In the genomic region with DNA sequence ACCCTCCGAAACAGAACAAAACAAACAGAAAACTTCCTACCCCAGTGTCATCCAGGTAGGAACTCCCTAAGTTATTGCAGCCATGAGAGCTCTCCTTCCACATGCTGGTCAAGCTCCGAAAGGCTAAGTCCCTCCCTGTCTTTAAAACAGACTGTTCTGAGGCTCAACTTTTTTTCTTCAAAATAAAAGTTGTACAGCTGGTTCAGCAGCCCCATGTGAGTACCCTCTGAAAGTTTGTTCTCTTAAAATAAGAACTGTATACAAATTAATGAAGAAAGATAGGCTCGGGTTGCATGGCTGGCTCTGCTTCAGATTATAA, we compare ENCODE assay signal across 9 cellular contexts. TPM values are rescaled to one million over a fixed set of nuclear protein-coding genes. Genes with fewer than 3 reads are reported as not detected.
DNase-seq lines count a peak whose midpoint lies in the region; ATAC-seq and TF ChIP-seq lines count a peak whose summit lies in the region.
"Had no signal": no experiment of that assay in that cellular context is flagged by ENCODE, and none has a peak within 500 bp of the region (broad histone marks: within the 10 kb centered on the region; RNA-seq: fewer than 3 reads in every experiment).

A gene (minus strand): TSS at position 122 of the 319 bp plus-strand sequence.

- DNase-seq in LHCN-M2 (ENCODE audit: low read depth) (peak; percentile 18), mucosa of gallbladder (ENCODE audit: low spot score) (no peak), glutamatergic neuron (no peak), Caco-2 (no peak), cortex of kidney (lab: John Stamatoyannopoulos, UW) (no peak)
- DNase-seq: hypothalamus had no signal

- H3K4me1 ChIP-seq in esophagus (ENCODE audit: control insufficient read depth in 2 of 2, insufficient read depth in 2 of 2, low read length in 1 of 2) (no peaks in the 10 kb centered on the region), Caco-2 (no peaks in the 10 kb centered on the region)

- H3K27me3 Mint-ChIP-seq in glutamatergic neuron (ENCODE audit: unreplicated experiment) (no peaks in the 10 kb centered on the region), Caco-2 (ENCODE audit: insufficient read depth, unreplicated experiment) (no peaks in the 10 kb centered on the region)

- H3K27ac ChIP-seq in esophagus (ENCODE audit: low read depth in 2 of 2, low read length in 1 of 2), result peak within 1 kb of the TSS; percentile 42 to 47
- H3K27ac ChIP-seq in temporal lobe (ENCODE audit: low read depth, low read length), result no peak within 1 kb of the TSS

- intact Hi-C loops in Caco-2 (cut with micrococcal nuclease; ENCODE audit: unreplicated experiment), result no loop called here

- H3K27ac Mint-ChIP-seq in glutamatergic neuron (ENCODE audit: unreplicated experiment) (no peak within 1 kb of the TSS), Caco-2 (ENCODE audit: unreplicated experiment) (no peak within 1 kb of the TSS)

- H3K4me3 ChIP-seq in esophagus (ENCODE audit: low read depth in 1 of 2, low read length in 2 of 2) (peak within 1 kb of the TSS; percentile 24 to 31), Caco-2 (ENCODE audit: low read depth, low read length) (no peak within 1 kb of the TSS)

- POLR2A ChIA-PET in Caco-2 (lab: Charles Lee), result no interaction called here

- H3K9me3 ChIP-seq in esophagus (ENCODE audit: control insufficient read depth in 2 of 2, insufficient read depth in 1 of 2, low read depth in 1 of 2, low read length in 1 of 2) (no peaks in the 10 kb centered on the region), Caco-2 (no peaks in the 10 kb centered on the region)

- no TSS peak for BruUV-seq in Caco-2 (replicated peaks; lab: Mats Ljungman, UMichigan)

- TF ChIP-seq CTCF in glutamatergic neuron (IDR thresholded peaks at IDR 0.05; ENCODE audit: partially characterized antibody, unreplicated experiment), result no peak
- TF ChIP-seq CTCF in Caco-2 (IDR thresholded peaks at IDR 0.05; ENCODE audit: insufficient read depth in 1 of 2, low read depth in 1 of 2, low read length in 1 of 2, severe bottlenecking in 1 of 2, unreplicated experiment in 1 of 2), result no peak

- no peaks in the 10 kb centered on the region for H3K36me3 Mint-ChIP-seq in glutamatergic neuron (ENCODE audit: unreplicated experiment)
- no peaks in the 10 kb centered on the region for H3K36me3 Mint-ChIP-seq in Caco-2 (ENCODE audit: insufficient read depth, unreplicated experiment)

- H3K9me3 Mint-ChIP-seq in glutamatergic neuron (ENCODE audit: unreplicated experiment) (no peaks in the 10 kb centered on the region), Caco-2 (ENCODE audit: unreplicated experiment) (no peaks in the 10 kb centered on the region)

- no peak for ATAC-seq in HG03442 (IDR thresholded peaks at IDR 0.05; ENCODE audit: unreplicated experiment)

- no peaks in the 10 kb centered on the region for H3K27me3 ChIP-seq in esophagus (ENCODE audit: control insufficient read depth in 1 of 2, insufficient read depth in 2 of 2, low read length in 2 of 2)
- H3K27me3 ChIP-seq in Caco-2 (replicated peaks; ENCODE audit: control insufficient read depth, insufficient read depth, low read length), result no peaks in the 10 kb centered on the region

- CTCF ChIA-PET in Caco-2 (lab: Charles Lee), result no interaction called here

- WGBS in esophagus, 2 donors, result 16 to 22% methylated on average over 3 of the region's 3 CpGs

- H3K4me3 Mint-ChIP-seq in glutamatergic neuron (ENCODE audit: unreplicated experiment), result no peak within 1 kb of the TSS
- H3K4me3 Mint-ChIP-seq in Caco-2 (ENCODE audit: unreplicated experiment), result no peak within 1 kb of the TSS

- H3K36me3 ChIP-seq in esophagus (ENCODE audit: control insufficient read depth in 2 of 2, insufficient read depth in 2 of 2, low read length in 1 of 2), result no peaks in the 10 kb centered on the region
- H3K36me3 ChIP-seq in Caco-2 (ENCODE audit: control insufficient read depth, insufficient read depth, low read length), result no peaks in the 10 kb centered on the region

- H3K4me1 Mint-ChIP-seq in glutamatergic neuron (ENCODE audit: low read depth, unreplicated experiment) (no peaks in the 10 kb centered on the region), Caco-2 (ENCODE audit: low read depth, unreplicated experiment) (no peaks in the 10 kb centered on the region)

RNA-seq across cellular contexts. Expression of the gene that starts here (rescaled TPM):
- total RNA-seq in LHCN-M2 (2014; rRNA removed), result 3.1 and 3.5 TPM in 2 replicates
- polyA plus RNA-seq in LHCN-M2 (2012), result 0.90 TPM
- under 1 TPM; 0.94 to 0.96 TPM for polyA plus RNA-seq in esophagus
- 27.8 TPM for total RNA-seq in mucosa of gallbladder
- 41.8 TPM for total RNA-seq in temporal lobe
- total RNA-seq in glutamatergic neuron (ENCODE audit: unreplicated experiment), result 4.2 TPM
- 0.44 TPM in 1 of 2 replicates, not detected in the other for total RNA-seq in Caco-2 (2022)
